ENCODE assay signal across 12 cellular contexts in the genomic region with DNA sequence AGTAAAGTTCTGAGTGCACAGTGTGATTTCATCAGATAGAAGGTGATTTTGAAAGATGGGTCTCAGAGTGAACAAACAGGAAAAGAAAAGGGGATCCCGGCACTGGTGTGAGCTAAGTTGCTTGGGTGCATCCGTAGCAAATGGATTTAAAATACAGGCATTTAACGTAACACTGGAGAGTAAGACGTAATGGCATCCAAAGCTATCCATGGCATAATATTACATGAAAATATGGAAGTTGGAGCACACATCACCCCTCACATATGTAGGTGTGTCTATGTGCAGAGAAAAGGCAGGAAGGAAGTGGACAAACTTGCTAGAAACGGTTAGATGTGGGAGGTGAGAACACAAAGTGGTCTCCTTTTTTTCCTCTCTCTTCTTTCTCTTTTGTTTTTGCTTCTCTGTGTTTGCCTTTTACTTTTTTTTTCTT. TPM values are rescaled to one million over a fixed set of nuclear protein-coding genes. Genes with fewer than 3 reads are reported as not detected.
A peak's percentile ranks its signal among the peaks of the same experiment; 100 is the strongest.
DNase-seq lines count a peak whose midpoint lies in the region; ATAC-seq and TF ChIP-seq lines count a peak whose summit lies in the region.
"Had no signal": no experiment of that assay in that cellular context is flagged by ENCODE, and none has a peak within 500 bp of the region (broad histone marks: within the 10 kb centered on the region; RNA-seq: fewer than 3 reads in every experiment).

No MANE protein-coding gene starts in this region.

- no peak overlapping the region for H2AK5ac ChIP-seq in mesenchymal stem cell (ENCODE audit: low read length, severe bottlenecking)

- H2BK15ac ChIP-seq in mesenchymal stem cell (ENCODE audit: low read depth, poor library complexity, severe bottlenecking): no peak overlapping the region

- H3K27ac Mint-ChIP-seq in CD8-positive, alpha-beta T cell: peak overlapping the region; percentile 94

- no peak overlapping the region for H3K14ac ChIP-seq in mesenchymal stem cell (ENCODE audit: low read length in 2 of 2)

- H3K27me3 ChIP-seq in CD8-positive, alpha-beta T cell (ENCODE audit: insufficient read depth, low read length): no peaks in the 10 kb centered on the region
- peaks cover 0 to 47% of the 10 kb centered on the region in 2 experiments for H3K27me3 ChIP-seq in mesenchymal stem cell (ENCODE audit: control insufficient read depth in 1 of 2, insufficient read depth in 1 of 2, low read length in 2 of 2)

- peaks cover 96% of the 10 kb centered on the region for H3K4me1 ChIP-seq in CD8-positive, alpha-beta T cell (ENCODE audit: insufficient read depth, low read length)
- H3K4me1 ChIP-seq in mesenchymal stem cell (ENCODE audit: control insufficient read depth, insufficient read depth, low read depth, low read length): peaks cover 23% of the 10 kb centered on the region

- no peaks in the 10 kb centered on the region for H3K36me3 ChIP-seq in CD8-positive, alpha-beta T cell (ENCODE audit: insufficient read depth, low read length)
- no peaks in the 10 kb centered on the region for H3K36me3 ChIP-seq in mesenchymal stem cell (ENCODE audit: control insufficient read depth in 1 of 2, insufficient read depth in 2 of 2, low read depth in 1 of 2, low read length in 2 of 2)
- H3K36me3 ChIP-seq: thoracic aorta had no signal

- no peak for DNase-seq in CD8-positive, alpha-beta T cell
- DNase-seq in KG1 (lab: John Stamatoyannopoulos, UW) (peak; percentile 48), HT-29 (ENCODE audit: low spot score) (no peak), ACHN (no peak), mesenchymal stem cell (no peak)
- peak; percentile 73 for DNase-seq in central memory CD4-positive, alpha-beta T cell
- DNase-seq: activated CD4-positive, CD25-positive, alpha-beta regulatory T cell treated with anti-CD3 and anti-CD28 coated beads, Interleukin-2, amount 50 U/mL, for 72 hours; NCI-H510A treated with DMSO at 0.1 percent for 48 hours had no signal

- in situ Hi-C loops in ACHN (cut with HindIII; ENCODE audit: low pct_ligation_motif_present, low pct_unique_long_range_greater_than_20kb, low sequenced_read_pairs): no loop called here

- H3K4me2 ChIP-seq in mesenchymal stem cell (ENCODE audit: low read length, poor library complexity, severe bottlenecking): no peak overlapping the region

- no peak overlapping the region for H4K91ac ChIP-seq in mesenchymal stem cell (ENCODE audit: low read length)

- no peaks in the 10 kb centered on the region for H3K27me3 Mint-ChIP-seq in CD8-positive, alpha-beta T cell (ENCODE audit: low read depth)

- H3K4me1 Mint-ChIP-seq in CD8-positive, alpha-beta T cell (ENCODE audit: low read depth): peaks cover 94% of the 10 kb centered on the region

- ATAC-seq in CD8-positive, alpha-beta T cell: peak; percentile 83
- peak; percentile 76 for ATAC-seq in GM19351 (IDR thresholded peaks at IDR 0.05; ENCODE audit: unreplicated experiment)
- no peak for ATAC-seq in GM19397 (IDR thresholded peaks at IDR 0.05; ENCODE audit: unreplicated experiment)
- ATAC-seq: HepG2 had no signal

- no peak overlapping the region for H3K9ac ChIP-seq in mesenchymal stem cell (ENCODE audit: low read length)

- no peak overlapping the region for H3K18ac ChIP-seq in mesenchymal stem cell (ENCODE audit: low read depth in 1 of 2, low read length in 2 of 2)

- no peaks in the 10 kb centered on the region for H3K36me3 Mint-ChIP-seq in CD8-positive, alpha-beta T cell

- peak overlapping the region; percentile 13 for H3K4me3 ChIP-seq in CD8-positive, alpha-beta T cell (ENCODE audit: low read depth, low read length)
- H3K4me3 ChIP-seq in mesenchymal stem cell (ENCODE audit: insufficient read depth in 1 of 2, low read depth in 1 of 2, low read length in 2 of 2): no peak overlapping the region
- H3K4me3 ChIP-seq: thoracic aorta had no signal

- TF ChIP-seq CTCF in CD8-positive, alpha-beta T cell (IDR thresholded peaks at IDR 0.05): no peak

- no peak overlapping the region for H2BK5ac ChIP-seq in mesenchymal stem cell (ENCODE audit: low read depth, low read length, poor library complexity, severe bottlenecking)

- no peaks in the 10 kb centered on the region for H3K79me1 ChIP-seq in mesenchymal stem cell (replicated peaks; ENCODE audit: low read length, poor library complexity, severe bottlenecking)

- H3K4me3 Mint-ChIP-seq in CD8-positive, alpha-beta T cell: peak overlapping the region; percentile 73

- intact Hi-C loops in CD8-positive, alpha-beta T cell (cut with DNase I, micrococcal nuclease): loop anchor here (1.0 to 5.0 kb wide), 4 partner anchors 14 to 69 kb away; no protein-coding TSS in a partner anchor

- no peak overlapping the region for H2BK120ac ChIP-seq in mesenchymal stem cell (ENCODE audit: low read depth, low read length)

- no peaks in the 10 kb centered on the region for H3K9me3 Mint-ChIP-seq in CD8-positive, alpha-beta T cell

- WGBS in mesenchymal stem cell: 100% methylated on average over 1 of the region's 5 CpGs

- H4K8ac ChIP-seq in mesenchymal stem cell (ENCODE audit: low read length): no peak overlapping the region

- POLR2A ChIA-PET in CD8-positive, alpha-beta T cell (lab: Charles Lee): interaction anchor here (0.7 to 6.4 kb wide), 8 partner anchors 9 to 207 kb away, joined by 3 to 38 read pairs (median 4); no protein-coding TSS in a partner anchor

- H3K27ac ChIP-seq in CD8-positive, alpha-beta T cell (ENCODE audit: low read depth, low read length): peak overlapping the region; percentile 29
- no peak overlapping the region for H3K27ac ChIP-seq in mesenchymal stem cell (ENCODE audit: low read length, poor library complexity, severe bottlenecking)
- H3K27ac ChIP-seq: thoracic aorta had no signal

- H3K4ac ChIP-seq in mesenchymal stem cell (ENCODE audit: low read depth in 1 of 2, low read length in 2 of 2): no peak overlapping the region

- no peaks in the 10 kb centered on the region for H3K9me3 ChIP-seq in CD8-positive, alpha-beta T cell (ENCODE audit: low read length)
- no peaks in the 10 kb centered on the region for H3K9me3 ChIP-seq in mesenchymal stem cell (ENCODE audit: control insufficient read depth, low read length)
- H3K9me3 ChIP-seq: thoracic aorta had no signal

- H2BK12ac ChIP-seq in mesenchymal stem cell (ENCODE audit: low read length in 2 of 2): no peak overlapping the region

- no peak overlapping the region for H2AFZ ChIP-seq in mesenchymal stem cell (ENCODE audit: low read depth, low read length)

- CTCF ChIA-PET in CD8-positive, alpha-beta T cell (lab: Charles Lee): interaction anchor here (1.5 to 8.2 kb wide), 3 partner anchors 12 to 107 kb away, joined by 5 to 61 read pairs (median 6); no protein-coding TSS in a partner anchor

- no peak overlapping the region for H3K23ac ChIP-seq in mesenchymal stem cell (ENCODE audit: low read length in 2 of 2)

RNA-seq across cellular contexts. Expression of a gene that starts 38.2 kb away (rescaled TPM):
- total RNA-seq in CD8-positive, alpha-beta T cell: 100 to 1,000 TPM; 286 to 305 TPM
- total RNA-seq in HT-29 (2014; rRNA removed; shearing (Covaris generic)): 13.2 and 18.5 TPM in 2 replicates
- 3.2 TPM for polyA plus RNA-seq in mesenchymal stem cell (2013, experiment 1 of 2)
- polyA plus RNA-seq in mesenchymal stem cell (2013, experiment 2 of 2): 3.2 TPM

Comparison
In these comparisons a context has a peak if more than half of its experiments do, and no peak if none do; other contexts are left out.
1. DNase-seq: peak in KG1 (single experiment) and central memory CD4-positive, alpha-beta T cell (single experiment); none in CD8-positive, alpha-beta T cell (0 of 7), HT-29 (single experiment), ACHN (single experiment) and mesenchymal stem cell (single experiment).
2. RNA of a gene that starts 38.2 kb away (total RNA-seq): 286 to 305 TPM in CD8-positive, alpha-beta T cell; 13.2 to 18.5 TPM in HT-29; every median in the first group is over 10 times any median in the second.